In the genomic region with DNA sequence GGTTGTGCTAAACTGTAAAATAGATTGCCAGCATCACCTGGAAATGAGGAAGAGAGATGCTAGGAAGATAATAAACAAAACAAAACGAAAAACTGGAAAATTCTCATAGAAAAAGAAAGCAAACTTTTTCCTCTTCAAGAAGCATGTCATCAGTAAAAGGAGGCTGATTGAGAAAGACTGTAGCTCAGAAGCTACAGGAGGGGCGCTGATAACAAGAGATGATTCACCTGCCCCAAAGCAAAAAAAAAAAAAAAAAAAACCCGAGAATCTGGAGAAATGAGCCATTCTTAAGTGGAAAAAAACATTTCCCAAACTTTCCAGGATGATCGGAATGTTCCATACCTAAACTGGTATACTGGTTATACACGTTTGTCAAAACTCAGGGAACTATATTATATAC, we compare ENCODE assay signal across 25 cellular contexts.
A peak's percentile ranks its signal among the peaks of the same experiment; 100 is the strongest.
DNase-seq lines count a peak whose midpoint lies in the region; ATAC-seq, FAIRE-seq and TF ChIP-seq lines count a peak whose summit lies in the region.
"Had no signal": no experiment of that assay in that cellular context is flagged by ENCODE, and none has a peak within 500 bp of the region (broad histone marks: within the 10 kb centered on the region; RNA-seq: fewer than 3 reads in every experiment).

No MANE protein-coding gene starts in this region.

- H4K20me1 ChIP-seq in astrocyte (ENCODE audit: insufficient read depth, low read length), result peaks cover 38% of the 10 kb centered on the region
- H4K20me1 ChIP-seq in keratinocyte (ENCODE audit: control insufficient read depth, extremely low read depth, insufficient read depth, low read length), result no peaks in the 10 kb centered on the region
- H4K20me1 ChIP-seq: BLaER1 had no signal

- no peak overlapping the region for H3K4me3 Mint-ChIP-seq in activated CD8-positive, alpha-beta T cell treated with anti-CD3 and anti-CD28 coated beads for 36 hours
- H3K4me3 Mint-ChIP-seq in activated CD8-positive, alpha-beta T cell treated with anti-CD3 and anti-CD28 coated beads, Interleukin-2, amount 10 ng/mL, durations not matched to agents 7 days and 5 days, result no peak overlapping the region
- no peak overlapping the region for H3K4me3 Mint-ChIP-seq in astrocyte (ENCODE audit: unreplicated experiment)

- H3K9me3 ChIP-seq in astrocyte (ENCODE audit: insufficient read depth, low read depth, low read length) (no peaks in the 10 kb centered on the region), keratinocyte (ENCODE audit: control insufficient read depth, low read depth, low read length) (no peaks in the 10 kb centered on the region)
- H3K9me3 ChIP-seq: BLaER1, SK-N-SH, spleen, vagina had no signal

- H3K9ac ChIP-seq in astrocyte (ENCODE audit: low read length) (no peak overlapping the region), keratinocyte (ENCODE audit: control insufficient read depth, extremely low read depth, insufficient read depth, low read length) (peak overlapping the region; percentile 47)
- H3K9ac ChIP-seq: BLaER1, SK-N-SH had no signal

- dilution Hi-C loops in keratinocyte (cut with MboI; ENCODE audit: extremely low pct_ligation_motif_present, low sequenced_read_pairs), result no loop called here

- no peaks in the 10 kb centered on the region for H3K9me3 Mint-ChIP-seq in activated CD8-positive, alpha-beta T cell treated with anti-CD3 and anti-CD28 coated beads for 36 hours
- H3K9me3 Mint-ChIP-seq in activated CD8-positive, alpha-beta T cell treated with anti-CD3 and anti-CD28 coated beads, Interleukin-2, amount 10 ng/mL, durations not matched to agents 7 days and 5 days (ENCODE audit: insufficient read depth), result no peaks in the 10 kb centered on the region
- H3K9me3 Mint-ChIP-seq in astrocyte (ENCODE audit: unreplicated experiment), result no peaks in the 10 kb centered on the region

- POLR2A ChIA-PET in activated CD8-positive, alpha-beta T cell treated with anti-CD3 and anti-CD28 coated beads for 36 hours (lab: Charles Lee), result no interaction called here
- POLR2A ChIA-PET in activated CD8-positive, alpha-beta T cell treated with anti-CD3 and anti-CD28 coated beads, Interleukin-2, amount 10 ng/mL, durations not matched to agents 7 days and 5 days (lab: Charles Lee), result no interaction called here

- peaks cover 26% of the 10 kb centered on the region for H3K4me1 Mint-ChIP-seq in activated CD8-positive, alpha-beta T cell treated with anti-CD3 and anti-CD28 coated beads for 36 hours (ENCODE audit: low read depth)
- H3K4me1 Mint-ChIP-seq in activated CD8-positive, alpha-beta T cell treated with anti-CD3 and anti-CD28 coated beads, Interleukin-2, amount 10 ng/mL, durations not matched to agents 7 days and 5 days (ENCODE audit: low read depth), result peaks cover 4% of the 10 kb centered on the region
- peaks cover 2% of the 10 kb centered on the region for H3K4me1 Mint-ChIP-seq in astrocyte (ENCODE audit: low read depth, unreplicated experiment)

- ATAC-seq in activated CD8-positive, alpha-beta T cell treated with anti-CD3 and anti-CD28 coated beads for 36 hours, result no peak
- no peak for ATAC-seq in activated CD8-positive, alpha-beta T cell treated with anti-CD3 and anti-CD28 coated beads, Interleukin-2, amount 10 ng/mL, durations not matched to agents 7 days and 5 days
- ATAC-seq: activated CD4-positive, CD25-positive, alpha-beta regulatory T cell treated with anti-CD3 and anti-CD28 coated beads, Interleukin-2, amount 50 U/mL, for 24 hours; Panc1 had no signal

- H3K79me2 ChIP-seq in astrocyte (ENCODE audit: insufficient read depth, low read length), result peaks cover 9% of the 10 kb centered on the region
- H3K79me2 ChIP-seq in keratinocyte (ENCODE audit: control insufficient read depth, insufficient read depth, low read length), result no peaks in the 10 kb centered on the region

- in situ Hi-C loops in KBM-7 (cut with MboI; ENCODE audit: low pct_unique_long_range_greater_than_20kb, low sequenced_read_pairs), result no loop called here

- CTCF ChIA-PET in activated CD8-positive, alpha-beta T cell treated with anti-CD3 and anti-CD28 coated beads for 36 hours (lab: Charles Lee), result no interaction called here
- CTCF ChIA-PET in activated CD8-positive, alpha-beta T cell treated with anti-CD3 and anti-CD28 coated beads, Interleukin-2, amount 10 ng/mL, durations not matched to agents 7 days and 5 days (lab: Charles Lee), result no interaction called here

- H3K4me3 ChIP-seq in astrocyte (ENCODE audit: insufficient read depth, low read depth, low read length) (no peak overlapping the region), keratinocyte (ENCODE audit: control insufficient read depth in 2 of 3, extremely low read depth in 1 of 3, insufficient read depth in 2 of 3, low read depth in 1 of 3, low read length in 3 of 3) (peak overlapping the region in 1 of 3 experiments; percentile 3)
- H3K4me3 ChIP-seq: BLaER1, spleen, vagina had no signal

- FAIRE-seq in astrocyte (lab: Jason Lieb, UNC) (peak; percentile 45), keratinocyte (lab: Jason Lieb, UNC) (no peak), frontal cortex (lab: Jason Lieb, UNC) (no peak)
- FAIRE-seq: A204.1, endothelial cell of umbilical vein, GM19239 had no signal

- no peaks in the 10 kb centered on the region for H3K27me3 Mint-ChIP-seq in activated CD8-positive, alpha-beta T cell treated with anti-CD3 and anti-CD28 coated beads for 36 hours
- H3K27me3 Mint-ChIP-seq in activated CD8-positive, alpha-beta T cell treated with anti-CD3 and anti-CD28 coated beads, Interleukin-2, amount 10 ng/mL, durations not matched to agents 7 days and 5 days (ENCODE audit: low read depth), result no peaks in the 10 kb centered on the region
- H3K27me3 Mint-ChIP-seq in astrocyte (ENCODE audit: low read depth, unreplicated experiment), result no peaks in the 10 kb centered on the region

- H3K36me3 ChIP-seq in astrocyte (ENCODE audit: insufficient read depth, low read length) (no peaks in the 10 kb centered on the region), keratinocyte (ENCODE audit: control insufficient read depth in 2 of 2, extremely low read depth in 1 of 2, insufficient read depth in 2 of 2, low read length in 2 of 2) (no peaks in the 10 kb centered on the region)
- H3K36me3 ChIP-seq: BLaER1, spleen, vagina had no signal

- H3K27me3 ChIP-seq in astrocyte (ENCODE audit: insufficient read depth, low read length) (no peaks in the 10 kb centered on the region), keratinocyte (ENCODE audit: control insufficient read depth, extremely low read depth, insufficient read depth, low read length) (no peaks in the 10 kb centered on the region)
- H3K27me3 ChIP-seq: BLaER1, spleen, vagina had no signal

- H2AFZ ChIP-seq in astrocyte (ENCODE audit: low read depth, low read length) (no peak overlapping the region), keratinocyte (ENCODE audit: control insufficient read depth, low read length) (peak overlapping the region; percentile 18)

- intact Hi-C loops in activated CD8-positive, alpha-beta T cell treated with anti-CD3 and anti-CD28 coated beads for 36 hours (cut with micrococcal nuclease), result no loop called here

- H3K9me1 ChIP-seq in keratinocyte (ENCODE audit: control insufficient read depth, extremely low read depth, insufficient read depth, low read length), result no peaks in the 10 kb centered on the region

- H3K4me1 ChIP-seq in astrocyte (ENCODE audit: insufficient read depth, low read length), result no peaks in the 10 kb centered on the region
- H3K4me1 ChIP-seq in keratinocyte (ENCODE audit: control insufficient read depth, extremely low read depth, insufficient read depth, low read length), result peaks cover 13% of the 10 kb centered on the region
- H3K4me1 ChIP-seq: BLaER1, spleen, vagina had no signal

- peak overlapping the region; percentile 43 for H3K27ac Mint-ChIP-seq in activated CD8-positive, alpha-beta T cell treated with anti-CD3 and anti-CD28 coated beads for 36 hours
- H3K27ac Mint-ChIP-seq in activated CD8-positive, alpha-beta T cell treated with anti-CD3 and anti-CD28 coated beads, Interleukin-2, amount 10 ng/mL, durations not matched to agents 7 days and 5 days, result no peak overlapping the region
- H3K27ac Mint-ChIP-seq in astrocyte (ENCODE audit: unreplicated experiment), result no peak overlapping the region

- TF ChIP-seq CTCF in activated CD8-positive, alpha-beta T cell treated with anti-CD3 and anti-CD28 coated beads for 36 hours (IDR thresholded peaks at IDR 0.05), result no peak
- no peak for TF ChIP-seq CTCF in astrocyte (IDR thresholded peaks at IDR 0.05; ENCODE audit: insufficient read depth, low read depth, low read length)
- no peak for TF ChIP-seq CTCF in keratinocyte (optimal IDR thresholded peaks at IDR 0.05 in 1 of 3, IDR thresholded peaks at IDR 0.05 in 1 of 3, conservative IDR thresholded peaks at IDR 0.05 in 1 of 3; ENCODE audit: extremely low read depth in 1 of 3, insufficient read depth in 2 of 3, low read length in 3 of 3)

- H3K36me3 Mint-ChIP-seq in activated CD8-positive, alpha-beta T cell treated with anti-CD3 and anti-CD28 coated beads for 36 hours (ENCODE audit: low read depth), result peaks cover 8% of the 10 kb centered on the region
- H3K36me3 Mint-ChIP-seq in activated CD8-positive, alpha-beta T cell treated with anti-CD3 and anti-CD28 coated beads, Interleukin-2, amount 10 ng/mL, durations not matched to agents 7 days and 5 days (ENCODE audit: low read depth), result no peaks in the 10 kb centered on the region
- no peaks in the 10 kb centered on the region for H3K36me3 Mint-ChIP-seq in astrocyte (ENCODE audit: low read depth, unreplicated experiment)

- no peak overlapping the region for H3K27ac ChIP-seq in astrocyte (ENCODE audit: low read depth, low read length)
- H3K27ac ChIP-seq in keratinocyte (ENCODE audit: control insufficient read depth, insufficient read depth, low read length), result peak overlapping the region; percentile 67
- H3K27ac ChIP-seq: BLaER1, spleen, vagina had no signal

- no peak overlapping the region for H3K4me2 ChIP-seq in astrocyte (ENCODE audit: low read length)
- peak overlapping the region; percentile 78 for H3K4me2 ChIP-seq in keratinocyte (ENCODE audit: control insufficient read depth, extremely low read depth, insufficient read depth, low read depth, low read length)
- H3K4me2 ChIP-seq: BLaER1, SK-N-SH had no signal

- no peak for DNase-seq in activated CD8-positive, alpha-beta T cell treated with anti-CD3 and anti-CD28 coated beads for 36 hours
- DNase-seq in activated CD8-positive, alpha-beta T cell treated with anti-CD3 and anti-CD28 coated beads, Interleukin-2, amount 10 ng/mL, durations not matched to agents 7 days and 5 days, result no peak
- DNase-seq in HT1080 (ENCODE audit: low read depth), result peak; percentile 50
- peak; percentile 23 for DNase-seq in astrocyte (ENCODE audit: low read depth)
- no peak for DNase-seq in keratinocyte (ENCODE audit: low read depth, low spot score)
- DNase-seq in frontal cortex (ENCODE audit: low spot score in 2 of 2), result no peak
- DNase-seq in DMS 273 treated with DMSO at 0.1 percent for 48 hours (lab: John Stamatoyannopoulos, UW), result no peak
- no peak for DNase-seq in KBM-7
- DNase-seq: cortex of kidney; GF-D8; left cardiac atrium; midbrain; NCI-H187; NCI-H2227 treated with DMSO at 0.1 percent for 48 hours; SK-N-SH; spleen; stimulated activated CD4-positive, alpha-beta T cell treated with anti-CD3 and anti-CD28 coated beads, Interleukin-4, amount 100 ng/mL, for 4 hours; T-helper 9 cell had no signal

Comparison
In these comparisons a context has a peak if more than half of its experiments do, and no peak if none do; other contexts are left out.
1. DNase-seq: peak in HT1080 (single experiment) and astrocyte (single experiment); none in activated CD8-positive, alpha-beta T cell treated with anti-CD3 and anti-CD28 coated beads for 36 hours (single experiment), activated CD8-positive, alpha-beta T cell treated with anti-CD3 and anti-CD28 coated beads, Interleukin-2, amount 10 ng/mL, durations not matched to agents 7 days and 5 days (single experiment), keratinocyte (single experiment), frontal cortex (0 of 2), DMS 273 treated with DMSO at 0.1 percent for 48 hours (single experiment) and KBM-7 (single experiment).